In genomic region chr3:156554842-156555687, GRCh38 we compare ENCODE assay signal across 8 cellular contexts. TPM values are rescaled to one million over a fixed set of nuclear protein-coding genes. Genes with fewer than 3 reads are reported as not detected.
DNase-seq lines count a peak whose midpoint lies in the region; ATAC-seq, FAIRE-seq and TF ChIP-seq lines count a peak whose summit lies in the region.

SSR3 (minus strand) TSS chr3:156555117; CDS start chr3:156555089, 28 bp downstream.

- H3K79me2 ChIP-seq in parathyroid adenoma: peaks cover 16% of the 10 kb centered on the region

- peak within 1 kb of the TSS; percentile 85 for H3K4me2 ChIP-seq in parathyroid adenoma (ENCODE audit: low read length)

- H3K36me3 ChIP-seq in cardiac muscle cell (peaks cover 4% of the 10 kb centered on the region), parathyroid adenoma (ENCODE audit: control insufficient read depth, insufficient read depth, low read length) (no peaks in the 10 kb centered on the region), tibial nerve (peaks cover 0 to 16% (median 0%) of the 10 kb centered on the region in 3 donors)

- no peaks in the 10 kb centered on the region for H3K9me3 ChIP-seq in cardiac muscle cell (ENCODE audit: low read depth)
- H3K9me3 ChIP-seq in parathyroid adenoma (ENCODE audit: control insufficient read depth, low read length): no peaks in the 10 kb centered on the region
- H3K9me3 ChIP-seq in tibial nerve: no peaks in the 10 kb centered on the region

- H3K27ac ChIP-seq in adipose tissue (ENCODE audit: low read depth, low read length): no peak within 1 kb of the TSS
- peak within 1 kb of the TSS; percentile 92 for H3K27ac ChIP-seq in cardiac muscle cell
- peak within 1 kb of the TSS; percentile 84 for H3K27ac ChIP-seq in parathyroid adenoma
- H3K27ac ChIP-seq in tibial nerve: peak within 1 kb of the TSS; percentile 57 to 92 (median 81)

- TF ChIP-seq EP300 in tibial nerve (IDR thresholded peaks at IDR 0.05): peak; percentile 91 to 96

- H3K9me3 Mint-ChIP-seq in T-cell: no peaks in the 10 kb centered on the region

- POLR2A ChIA-PET in T-cell (lab: Charles Lee): interaction anchor here (0.5 to 1.6 kb wide), 16 partner anchors 8 to 605 kb away, joined by 3 to 11 read pairs (median 3); partner anchors contain the start of gene CCNL1 (in 1 of the 2)

- FAIRE-seq in GM12891 (lab: Jason Lieb, UNC): peak; percentile 95

- CTCF ChIA-PET in T-cell (lab: Charles Lee): interaction anchor here (0.5 to 1.8 kb wide), 25 partner anchors 9 to 1555 kb away, joined by 3 to 12 read pairs (median 4); partner anchors contain the start of genes C3orf33 (in 1 of the 2), CCNL1 (in 1 of the 2) and RSRC1 (in 1 of the 2)

- peaks cover 47% of the 10 kb centered on the region for H3K4me1 ChIP-seq in cardiac muscle cell (ENCODE audit: low read depth)
- H3K4me1 ChIP-seq in parathyroid adenoma: peaks cover 26% of the 10 kb centered on the region
- H3K4me1 ChIP-seq in tibial nerve: peaks cover 6 to 45% (median 16%) of the 10 kb centered on the region in 4 donors

- peak within 1 kb of the TSS; percentile 58 for H3K9ac ChIP-seq in parathyroid adenoma

- H2AFZ ChIP-seq in parathyroid adenoma: peak within 1 kb of the TSS; percentile 93

- H3K36me3 Mint-ChIP-seq in T-cell: peaks cover 23% of the 10 kb centered on the region

- DNase-seq in GM12891 (ENCODE audit: insufficient read length, low spot score): peak; percentile 74
- peak; percentile 97 for DNase-seq in NCI-H1436 treated with DMSO at 0.1 percent for 48 hours (lab: John Stamatoyannopoulos, UW)
- DNase-seq in T-cell: peak; percentile 95 to 99 (median 98)
- DNase-seq in cardiac muscle cell (ENCODE audit: low read depth in 1 of 2, low spot score in 1 of 2): peak; percentile 99 to 100
- DNase-seq in tibial nerve (ENCODE audit: low spot score in 2 of 2): peak; percentile 98

- H3K4me3 ChIP-seq in cardiac muscle cell: peak within 1 kb of the TSS; percentile 76
- H3K4me3 ChIP-seq in parathyroid adenoma (ENCODE audit: low read depth, low read length): peak within 1 kb of the TSS; percentile 97
- H3K4me3 ChIP-seq in tibial nerve: peak within 1 kb of the TSS; percentile 71 to 97 (median 94)

- TF ChIP-seq POLR2A in GM12891 (IDR thresholded peaks at IDR 0.05; ENCODE audit: low read depth, low read length) (peak; percentile 89), tibial nerve (IDR thresholded peaks at IDR 0.05) (peak; percentile 75 to 84)

- TF ChIP-seq CTCF in cardiac muscle cell (IDR thresholded peaks at IDR 0.05; ENCODE audit: low read depth, low read length) (no peak), parathyroid adenoma (IDR thresholded peaks at IDR 0.05) (peak; percentile 29), tibial nerve (IDR thresholded peaks at IDR 0.05) (peak in 4 of 5 experiments; percentile 8 to 87 (median 54))

- peaks cover 48 to 55% (median 49%) of the 10 kb centered on the region in 3 donors for H3K4me1 Mint-ChIP-seq in T-cell

- ATAC-seq in HG02840 (IDR thresholded peaks at IDR 0.05; ENCODE audit: low FRiP score, unreplicated experiment): peak; percentile 98
- ATAC-seq in T-cell (replicated peaks in 1 of 4): peak; percentile 98 to 100 (median 99)

- H3K27me3 ChIP-seq in cardiac muscle cell (no peaks in the 10 kb centered on the region), parathyroid adenoma (ENCODE audit: control insufficient read depth, insufficient read depth, low read length) (no peaks in the 10 kb centered on the region), tibial nerve (no peaks in the 10 kb centered on the region)

- peak within 1 kb of the TSS; percentile 90 to 97 (median 96) for H3K4me3 Mint-ChIP-seq in T-cell

- H3K27me3 Mint-ChIP-seq in T-cell: no peaks in the 10 kb centered on the region

- 3 to 4% (median 3%) methylated on average over 60 of the region's 60 CpGs for WGBS in adipose tissue, 3 donors
- 4 to 10% methylated on average over 29 to 54 of the region's 60 CpGs for WGBS in tibial nerve, 2 donors

- peak within 1 kb of the TSS; percentile 91 to 92 for H3K27ac Mint-ChIP-seq in T-cell

TF ChIP-seq in GM12891, 5 proteins besides CTCF, POLR2A, EP300 and RAD21:
- TF ChIP-seq POLR2AphosphoS5 (IDR thresholded peaks at IDR 0.05; ENCODE audit: low read depth, low read length) (peak; percentile 88), TAF1 (IDR thresholded peaks at IDR 0.05; ENCODE audit: low read depth, low read length) (peak; percentile 83), POU2F2 (IDR thresholded peaks at IDR 0.05; ENCODE audit: low read depth, low read length) (peak; percentile 82; the same call in 1 of the 2 replicates), SPI1 (IDR thresholded peaks at IDR 0.05; ENCODE audit: low read depth, low read length) (peak; percentile 40; the same call in 1 of the 2 replicates), PAX5 (IDR thresholded peaks at IDR 0.05; ENCODE audit: insufficient read depth, low read length, severe bottlenecking) (no peak)

RNA-seq across cellular contexts. Expression of gene SSR3, which starts in this region (rescaled TPM):
- polyA plus RNA-seq in GM12891 (2012; ENCODE audit: low read depth, missing spikeins): 139 TPM
- 100 to 1,000 TPM in 1 of 5 donors, 10 to 100 TPM in 4; 68.0 to 112 (median 92.0) TPM for total RNA-seq in T-cell
- 100 to 1,000 TPM in 2 of 3 donors, 10 to 100 TPM in 1; 76.0 to 201 (median 102) TPM for polyA plus RNA-seq in adipose tissue
- total RNA-seq in cardiac muscle cell: 90.9 and 143 TPM in 2 replicates
- polyA plus RNA-seq in cardiac muscle cell: 202 and 266 TPM in 2 replicates
- 10 to 100 TPM; 73.2 to 88.5 (median 79.0) TPM for total RNA-seq in tibial nerve
